Comparison of ENCODE assay signal across 28 cellular contexts in the genomic region with DNA sequence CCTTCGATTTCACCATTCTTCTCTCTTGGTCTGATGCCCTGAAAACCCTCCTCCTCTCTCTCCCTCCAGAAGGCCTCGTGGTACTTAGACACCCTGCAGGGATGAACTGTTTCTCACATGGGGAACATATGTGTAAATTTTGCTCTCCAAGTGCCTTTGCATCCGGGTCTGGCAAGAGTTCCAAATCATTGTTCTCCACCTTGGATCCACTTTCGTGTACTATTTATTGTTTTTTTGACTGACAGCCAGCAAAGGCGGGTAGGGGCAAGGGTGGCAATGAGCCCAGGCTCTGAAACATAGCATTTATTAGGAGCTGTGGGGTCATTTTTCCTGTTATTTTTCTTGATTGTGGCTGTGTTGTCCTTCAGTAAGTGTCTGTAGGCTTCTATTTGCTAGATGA.
DNase-seq lines count a peak whose midpoint lies in the region; ATAC-seq and TF ChIP-seq lines count a peak whose summit lies in the region.
"Had no signal": no experiment of that assay in that cellular context is flagged by ENCODE, and none has a peak within 500 bp of the region (broad histone marks: within the 10 kb centered on the region; RNA-seq: fewer than 3 reads in every experiment).

No MANE protein-coding gene starts in this region.

- peaks cover 3 to 57% (median 4%) of the 10 kb centered on the region in 3 donors for H3K4me1 ChIP-seq in gastroesophageal sphincter
- H3K4me1 ChIP-seq: foreskin keratinocyte, psoas muscle had no signal

- no peaks in the 10 kb centered on the region for H3K36me3 ChIP-seq in gastroesophageal sphincter
- H3K36me3 ChIP-seq: HAP-1, heart right ventricle, thyroid gland had no signal

- TF ChIP-seq POLR2A in gastroesophageal sphincter (IDR thresholded peaks at IDR 0.05): no peak

- H3K9me3 ChIP-seq in gastroesophageal sphincter: no peaks in the 10 kb centered on the region
- H3K9me3 ChIP-seq: HAP-1, heart right ventricle, psoas muscle, thyroid gland had no signal

- no peak overlapping the region for H3K27ac Mint-ChIP-seq in osteocyte (ENCODE audit: unreplicated experiment)

- no peaks in the 10 kb centered on the region for H3K27me3 Mint-ChIP-seq in osteocyte (ENCODE audit: unreplicated experiment)

- H3K27ac ChIP-seq in gastroesophageal sphincter: peak overlapping the region in 3 of 4 donors; percentile 41 to 87 (median 55)
- H3K27ac ChIP-seq: foreskin keratinocyte, heart right ventricle, psoas muscle, RWPE1, thyroid gland had no signal

- DNase-seq in AG20443 (ENCODE audit: low spot score): peak; percentile 22
- peak; percentile 54 for DNase-seq in HFF-Myc (ENCODE audit: extremely low read depth, low read depth)
- peak; percentile 1 for DNase-seq in ecto neural progenitor cell (ENCODE audit: low spot score)
- no peak for DNase-seq in nucleus accumbens (lab: John Stamatoyannopoulos, UW)
- no peak for DNase-seq in osteocyte (ENCODE audit: extremely low spot score, unreplicated experiment)
- DNase-seq: ACHN; activated CD4-positive, alpha-beta T cell treated with anti-CD3 and anti-CD28 coated beads, Interleukin-2, amount 50 U/mL, for 1 hour; activated CD4-positive, CD25-positive, alpha-beta regulatory T cell; activated T-cell treated with anti-CD3 and anti-CD28 coated beads, Interleukin-2, amount 50 U/mL, for 4 hours; central memory CD4-positive, alpha-beta T cell; DMS153; foreskin keratinocyte; heart right ventricle; IMR-90; NCI-H2107; NCI-H82; occipital lobe; psoas muscle; stimulated activated CD4-positive, alpha-beta T cell treated with anti-CD3 and anti-CD28 coated beads, Interleukin-12 subunit alpha, Interleukin-12 subunit beta, amount 100 ng/mL, for 4 hours; stimulated activated CD4-positive, alpha-beta T cell treated with anti-CD3 and anti-CD28 coated beads, Interleukin-2, amount 100 ng/mL, for 48 hours; stimulated activated naive CD8-positive, alpha-beta T cell treated with anti-CD3 and anti-CD28 coated beads, Interleukin-15, amount 100 ng/mL, for 72 hours; thyroid gland had no signal

- H3K4me1 Mint-ChIP-seq in osteocyte (ENCODE audit: unreplicated experiment): peaks cover 18% of the 10 kb centered on the region

- WGBS in gastroesophageal sphincter (ENCODE audit: low coverage in 1 of 2), 2 donors: 52 to 72% methylated on average over 4 to 5 of the region's 5 CpGs

- no peak overlapping the region for H3K4me3 Mint-ChIP-seq in osteocyte (ENCODE audit: unreplicated experiment)
- H3K4me3 Mint-ChIP-seq: activated T-cell treated with anti-CD3 and anti-CD28 coated beads, Interleukin-2, amount 50 U/mL, for 4 hours; stimulated activated naive CD8-positive, alpha-beta T cell treated with anti-CD3 and anti-CD28 coated beads, Interleukin-15, amount 100 ng/mL, for 72 hours had no signal

- H3K4me3 ChIP-seq in HFF-Myc (replicated peaks; ENCODE audit: low read depth, low read length) (no peak overlapping the region), gastroesophageal sphincter (no peak overlapping the region)
- H3K4me3 ChIP-seq: HAP-1, heart right ventricle, psoas muscle, thyroid gland had no signal

- TF ChIP-seq EP300 in gastroesophageal sphincter (IDR thresholded peaks at IDR 0.05): no peak

- no peak for TF ChIP-seq CTCF in HFF-Myc (IDR thresholded peaks at IDR 0.05; ENCODE audit: low read depth, low read length, missing control alignments)
- no peak for TF ChIP-seq CTCF in gastroesophageal sphincter (IDR thresholded peaks at IDR 0.05)
- TF ChIP-seq CTCF in osteocyte (IDR thresholded peaks at IDR 0.05): no peak

- no peaks in the 10 kb centered on the region for H3K27me3 ChIP-seq in gastroesophageal sphincter
- H3K27me3 ChIP-seq: foreskin keratinocyte, thyroid gland had no signal

- H3K9me3 Mint-ChIP-seq in osteocyte (ENCODE audit: unreplicated experiment): no peaks in the 10 kb centered on the region
- H3K9me3 Mint-ChIP-seq: activated T-cell treated with anti-CD3 and anti-CD28 coated beads, Interleukin-2, amount 50 U/mL, for 4 hours; stimulated activated naive CD8-positive, alpha-beta T cell treated with anti-CD3 and anti-CD28 coated beads, Interleukin-15, amount 100 ng/mL, for 72 hours had no signal

- no peak for ATAC-seq in gastroesophageal sphincter
- no peak for ATAC-seq in HG03095 (IDR thresholded peaks at IDR 0.05; ENCODE audit: unreplicated experiment)
- no peak for ATAC-seq in GM18868 (IDR thresholded peaks at IDR 0.05; ENCODE audit: unreplicated experiment)
- ATAC-seq: activated T-cell treated with anti-CD3 and anti-CD28 coated beads, Interleukin-2, amount 50 U/mL, for 4 hours; foreskin keratinocyte; heart right ventricle; psoas muscle; sciatic nerve; stimulated activated naive CD8-positive, alpha-beta T cell treated with anti-CD3 and anti-CD28 coated beads, Interleukin-15, amount 100 ng/mL, for 72 hours had no signal

- no peaks in the 10 kb centered on the region for H3K36me3 Mint-ChIP-seq in osteocyte (ENCODE audit: unreplicated experiment)

Comparison
In these comparisons a context has a peak if more than half of its experiments do, and no peak if none do; other contexts are left out.
1. DNase-seq: peak in AG20443 (single experiment), HFF-Myc (single experiment) and ecto neural progenitor cell (single experiment); none in nucleus accumbens (0 of 56) and osteocyte (single experiment).